ENCODE assay signal across 2 cellular contexts in the genomic region with DNA sequence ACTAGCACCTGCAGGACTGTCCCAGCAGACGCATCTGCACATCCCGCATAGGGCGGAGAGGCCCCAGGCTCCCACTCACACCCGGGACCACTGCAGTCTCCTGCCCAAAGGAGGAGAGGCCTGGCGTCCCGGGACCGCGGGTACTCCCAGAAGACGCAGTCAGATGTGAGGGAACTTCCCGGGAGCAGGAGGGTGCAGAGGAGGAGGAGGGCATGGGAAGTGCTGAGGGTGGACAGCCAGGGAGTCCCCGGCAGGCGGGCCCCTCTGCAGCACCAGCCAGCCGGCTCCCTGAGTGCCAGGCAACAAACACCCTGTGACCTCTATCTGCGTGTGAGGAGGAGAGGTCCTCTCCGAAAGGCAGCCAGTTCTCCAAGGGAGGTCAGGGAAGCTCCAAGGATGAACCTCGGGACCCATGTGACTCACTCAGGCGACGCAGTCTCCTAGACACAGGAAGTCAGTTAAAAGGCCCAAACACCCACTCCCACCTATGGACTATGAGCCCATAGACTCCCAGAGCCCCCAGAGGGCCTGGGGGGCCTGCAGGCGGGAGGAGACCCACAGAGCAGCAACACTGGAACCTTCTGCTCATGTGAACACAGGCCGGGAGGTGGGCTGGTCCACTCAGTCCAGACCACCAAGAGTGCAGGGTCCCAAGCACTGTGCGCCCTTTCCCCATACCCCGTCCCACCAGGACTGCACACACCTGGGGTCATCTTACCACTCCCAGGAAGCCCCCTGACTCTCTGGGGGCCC.
TF ChIP-seq lines count a peak whose summit lies in the region.

No MANE protein-coding gene starts in this region.

TF ChIP-seq in IMR-90, 13 proteins besides CTCF, POLR2A, EP300 and RAD21 (continued from another document):
- TF ChIP-seq, protein P1, sequence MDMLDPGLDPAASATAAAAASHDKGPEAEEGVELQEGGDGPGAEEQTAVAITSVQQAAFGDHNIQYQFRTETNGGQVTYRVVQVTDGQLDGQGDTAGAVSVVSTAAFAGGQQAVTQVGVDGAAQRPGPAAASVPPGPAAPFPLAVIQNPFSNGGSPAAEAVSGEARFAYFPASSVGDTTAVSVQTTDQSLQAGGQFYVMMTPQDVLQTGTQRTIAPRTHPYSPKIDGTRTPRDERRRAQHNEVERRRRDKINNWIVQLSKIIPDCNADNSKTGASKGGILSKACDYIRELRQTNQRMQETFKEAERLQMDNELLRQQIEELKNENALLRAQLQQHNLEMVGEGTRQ (IDR thresholded peaks at IDR 0.05; ENCODE audit: low read depth, low read length): peak; percentile 50
- peak; percentile 48; the same call in 1 of the 2 replicates for TF ChIP-seq FOS (IDR thresholded peaks at IDR 0.05; ENCODE audit: low read depth, low read length)
- no peak for TF ChIP-seq SMC3 (IDR thresholded peaks at IDR 0.05; ENCODE audit: low read depth, low read length)

TF ChIP-seq in liver, 16 proteins besides CTCF, POLR2A, EP300 and RAD21 (continued from another document):
- TF ChIP-seq, protein P2, sequence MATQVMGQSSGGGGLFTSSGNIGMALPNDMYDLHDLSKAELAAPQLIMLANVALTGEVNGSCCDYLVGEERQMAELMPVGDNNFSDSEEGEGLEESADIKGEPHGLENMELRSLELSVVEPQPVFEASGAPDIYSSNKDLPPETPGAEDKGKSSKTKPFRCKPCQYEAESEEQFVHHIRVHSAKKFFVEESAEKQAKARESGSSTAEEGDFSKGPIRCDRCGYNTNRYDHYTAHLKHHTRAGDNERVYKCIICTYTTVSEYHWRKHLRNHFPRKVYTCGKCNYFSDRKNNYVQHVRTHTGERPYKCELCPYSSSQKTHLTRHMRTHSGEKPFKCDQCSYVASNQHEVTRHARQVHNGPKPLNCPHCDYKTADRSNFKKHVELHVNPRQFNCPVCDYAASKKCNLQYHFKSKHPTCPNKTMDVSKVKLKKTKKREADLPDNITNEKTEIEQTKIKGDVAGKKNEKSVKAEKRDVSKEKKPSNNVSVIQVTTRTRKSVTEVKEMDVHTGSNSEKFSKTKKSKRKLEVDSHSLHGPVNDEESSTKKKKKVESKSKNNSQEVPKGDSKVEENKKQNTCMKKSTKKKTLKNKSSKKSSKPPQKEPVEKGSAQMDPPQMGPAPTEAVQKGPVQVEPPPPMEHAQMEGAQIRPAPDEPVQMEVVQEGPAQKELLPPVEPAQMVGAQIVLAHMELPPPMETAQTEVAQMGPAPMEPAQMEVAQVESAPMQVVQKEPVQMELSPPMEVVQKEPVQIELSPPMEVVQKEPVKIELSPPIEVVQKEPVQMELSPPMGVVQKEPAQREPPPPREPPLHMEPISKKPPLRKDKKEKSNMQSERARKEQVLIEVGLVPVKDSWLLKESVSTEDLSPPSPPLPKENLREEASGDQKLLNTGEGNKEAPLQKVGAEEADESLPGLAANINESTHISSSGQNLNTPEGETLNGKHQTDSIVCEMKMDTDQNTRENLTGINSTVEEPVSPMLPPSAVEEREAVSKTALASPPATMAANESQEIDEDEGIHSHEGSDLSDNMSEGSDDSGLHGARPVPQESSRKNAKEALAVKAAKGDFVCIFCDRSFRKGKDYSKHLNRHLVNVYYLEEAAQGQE (IDR thresholded peaks at IDR 0.05): no peak
- TF ChIP-seq YY1 (IDR thresholded peaks at IDR 0.05) (no peak), FOXA1 (IDR thresholded peaks at IDR 0.05) (no peak), HNF4A (conservative IDR thresholded peaks at IDR 0.05) (no peak), HNF4G (IDR thresholded peaks at IDR 0.05) (no peak)
- TF ChIP-seq, protein P3, sequence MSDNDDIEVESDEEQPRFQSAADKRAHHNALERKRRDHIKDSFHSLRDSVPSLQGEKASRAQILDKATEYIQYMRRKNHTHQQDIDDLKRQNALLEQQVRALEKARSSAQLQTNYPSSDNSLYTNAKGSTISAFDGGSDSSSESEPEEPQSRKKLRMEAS (IDR thresholded peaks at IDR 0.05): no peak
- TF ChIP-seq, protein P4, sequence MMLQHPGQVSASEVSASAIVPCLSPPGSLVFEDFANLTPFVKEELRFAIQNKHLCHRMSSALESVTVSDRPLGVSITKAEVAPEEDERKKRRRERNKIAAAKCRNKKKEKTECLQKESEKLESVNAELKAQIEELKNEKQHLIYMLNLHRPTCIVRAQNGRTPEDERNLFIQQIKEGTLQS (IDR thresholded peaks at IDR 0.05): no peak
- TF ChIP-seq, protein P5, sequence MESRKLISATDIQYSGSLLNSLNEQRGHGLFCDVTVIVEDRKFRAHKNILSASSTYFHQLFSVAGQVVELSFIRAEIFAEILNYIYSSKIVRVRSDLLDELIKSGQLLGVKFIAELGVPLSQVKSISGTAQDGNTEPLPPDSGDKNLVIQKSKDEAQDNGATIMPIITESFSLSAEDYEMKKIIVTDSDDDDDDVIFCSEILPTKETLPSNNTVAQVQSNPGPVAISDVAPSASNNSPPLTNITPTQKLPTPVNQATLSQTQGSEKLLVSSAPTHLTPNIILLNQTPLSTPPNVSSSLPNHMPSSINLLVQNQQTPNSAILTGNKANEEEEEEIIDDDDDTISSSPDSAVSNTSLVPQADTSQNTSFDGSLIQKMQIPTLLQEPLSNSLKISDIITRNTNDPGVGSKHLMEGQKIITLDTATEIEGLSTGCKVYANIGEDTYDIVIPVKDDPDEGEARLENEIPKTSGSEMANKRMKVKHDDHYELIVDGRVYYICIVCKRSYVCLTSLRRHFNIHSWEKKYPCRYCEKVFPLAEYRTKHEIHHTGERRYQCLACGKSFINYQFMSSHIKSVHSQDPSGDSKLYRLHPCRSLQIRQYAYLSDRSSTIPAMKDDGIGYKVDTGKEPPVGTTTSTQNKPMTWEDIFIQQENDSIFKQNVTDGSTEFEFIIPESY (IDR thresholded peaks at IDR 0.05): no peak
TF ChIP-seq in liver: peak in this region for 0.
